19 cellular contexts compared by ENCODE assay signal in genomic region chr6:124996411-124996810, GRCh38. TPM values are rescaled to one million over a fixed set of nuclear protein-coding genes. Genes with fewer than 3 reads are reported as not detected.
A peak's percentile ranks its signal among the peaks of the same experiment; 100 is the strongest.
DNase-seq lines count a peak whose midpoint lies in the region; FAIRE-seq and TF ChIP-seq lines count a peak whose summit lies in the region.
"Had no signal": no experiment of that assay in that cellular context is flagged by ENCODE, and none has a peak within 500 bp of the region (broad histone marks: within the 10 kb centered on the region; RNA-seq: fewer than 3 reads in every experiment).

No MANE protein-coding gene starts in this region.

- H4K20me1 ChIP-seq in mammary epithelial cell (ENCODE audit: insufficient read depth, low read length) = no peaks in the 10 kb centered on the region

- H3K9me3 ChIP-seq in mammary epithelial cell (replicated peaks; ENCODE audit: insufficient read depth, low read length) (no peaks in the 10 kb centered on the region), breast epithelium (no peaks in the 10 kb centered on the region), kidney (ENCODE audit: control insufficient read depth in 1 of 2, low read length in 2 of 2) (no peaks in the 10 kb centered on the region)
- H3K9me3 ChIP-seq: Caco-2 had no signal

- H3K4me2 ChIP-seq in mammary epithelial cell (ENCODE audit: insufficient read depth, low read depth, low read length) = no peak overlapping the region

- no peaks in the 10 kb centered on the region for H3K27me3 ChIP-seq in mammary epithelial cell (ENCODE audit: insufficient read depth, low read length)
- no peaks in the 10 kb centered on the region for H3K27me3 ChIP-seq in breast epithelium

- CTCF ChIA-PET in mammary epithelial cell (lab: Charles Lee; ENCODE audit: low non-redundant PET) = no interaction called here

- H2AFZ ChIP-seq in mammary epithelial cell (ENCODE audit: low read depth, low read length) = no peak overlapping the region
- H2AFZ ChIP-seq: GM23248 had no signal

- H3K9ac ChIP-seq in mammary epithelial cell (ENCODE audit: insufficient read depth, low read length) = no peak overlapping the region
- H3K9ac ChIP-seq in kidney (ENCODE audit: low read length in 2 of 2) = no peak overlapping the region
- H3K9ac ChIP-seq: GM23248 had no signal

- peaks cover 2% of the 10 kb centered on the region; the same call in 1 of the 2 replicates for H3K27me3 Mint-ChIP-seq in HFFc6 (ENCODE audit: insufficient read depth)
- no peaks in the 10 kb centered on the region for H3K27me3 Mint-ChIP-seq in osteocyte (ENCODE audit: unreplicated experiment)
- H3K27me3 Mint-ChIP-seq: CD4-positive, alpha-beta T cell had no signal

- H3K4me3 Mint-ChIP-seq in HFFc6 = no peak overlapping the region
- H3K4me3 Mint-ChIP-seq in osteocyte (ENCODE audit: unreplicated experiment) = no peak overlapping the region
- H3K4me3 Mint-ChIP-seq: CD4-positive, alpha-beta T cell had no signal

- H3K27ac ChIP-seq in mammary epithelial cell (ENCODE audit: insufficient read depth, low read depth, low read length) (peak overlapping the region; percentile 44), breast epithelium (no peak overlapping the region), kidney (ENCODE audit: low read depth in 2 of 2, low read length in 2 of 2) (no peak overlapping the region)
- H3K27ac ChIP-seq: C4-2B had no signal

- TF ChIP-seq CTCF in mammary epithelial cell (conservative IDR thresholded peaks at IDR 0.05 in 1 of 2, IDR thresholded peaks at IDR 0.05 in 1 of 2; ENCODE audit: extremely low read depth in 1 of 2, insufficient read depth in 1 of 2, low read depth in 1 of 2, low read length in 2 of 2) = no peak
- TF ChIP-seq CTCF in breast epithelium (IDR thresholded peaks at IDR 0.05) = no peak
- TF ChIP-seq CTCF in HFFc6 (IDR thresholded peaks at IDR 0.05) = no peak
- TF ChIP-seq CTCF in kidney (IDR thresholded peaks at IDR 0.05; ENCODE audit: borderline replicate concordance, extremely low read depth, insufficient read depth) = no peak
- TF ChIP-seq CTCF in osteocyte (IDR thresholded peaks at IDR 0.05) = no peak

- H3K4me1 Mint-ChIP-seq in HFFc6 (ENCODE audit: low read depth) = peaks cover 36% of the 10 kb centered on the region
- H3K4me1 Mint-ChIP-seq in osteocyte (ENCODE audit: unreplicated experiment) = peaks cover 71% of the 10 kb centered on the region

- H3K4me1 ChIP-seq in mammary epithelial cell (ENCODE audit: insufficient read depth, low read length) (peaks cover 25% of the 10 kb centered on the region), breast epithelium (no peaks in the 10 kb centered on the region), kidney (ENCODE audit: control insufficient read depth in 1 of 2, insufficient read depth in 1 of 2, low read depth in 1 of 2, low read length in 2 of 2) (no peaks in the 10 kb centered on the region)
- H3K4me1 ChIP-seq: Caco-2 had no signal

- H3K27ac Mint-ChIP-seq in HFFc6 (peak overlapping the region; percentile 36; the same call in 1 of the 2 replicates), osteocyte (ENCODE audit: unreplicated experiment) (peak overlapping the region; percentile 87)
- H3K27ac Mint-ChIP-seq: CD4-positive, alpha-beta T cell had no signal

- peaks cover 10% of the 10 kb centered on the region for H3K36me3 ChIP-seq in mammary epithelial cell (ENCODE audit: insufficient read depth, low read length)
- H3K36me3 ChIP-seq in breast epithelium = peaks cover 3% of the 10 kb centered on the region
- no peaks in the 10 kb centered on the region for H3K36me3 ChIP-seq in kidney (ENCODE audit: control insufficient read depth in 1 of 2, insufficient read depth in 2 of 2, low read length in 2 of 2)

- no peaks in the 10 kb centered on the region for H3K9me3 Mint-ChIP-seq in HFFc6
- H3K9me3 Mint-ChIP-seq in osteocyte (ENCODE audit: unreplicated experiment) = no peaks in the 10 kb centered on the region
- H3K9me3 Mint-ChIP-seq: CD4-positive, alpha-beta T cell had no signal

- peaks cover 14% of the 10 kb centered on the region for H3K36me3 Mint-ChIP-seq in HFFc6 (ENCODE audit: low read depth)
- peaks cover 15% of the 10 kb centered on the region for H3K36me3 Mint-ChIP-seq in osteocyte (ENCODE audit: unreplicated experiment)

- intact Hi-C loops in mammary epithelial cell (cut with micrococcal nuclease) = no loop called here
- intact Hi-C loops in breast epithelium (cut with DNase I; ENCODE audit: low total_unique reads) = no loop called here
- intact Hi-C loops in kidney (cut with DNase I) = no loop called here

- BruUV-seq in mammary epithelial cell (replicated peaks; lab: Mats Ljungman, UMichigan) = no TSS peak

- H3K79me2 ChIP-seq in mammary epithelial cell (ENCODE audit: insufficient read depth, low read length) = peaks cover 85% of the 10 kb centered on the region

- TF ChIP-seq POLR2A in breast epithelium (IDR thresholded peaks at IDR 0.05) = no peak

- dilution Hi-C loops in mammary epithelial cell (cut with HindIII; ENCODE audit: low sequenced_read_pairs) = no loop called here

- in situ Hi-C loops in mammary epithelial cell (cut with MboI; ENCODE audit: low sequenced_read_pairs in 2 of 2) = no loop called here

- FAIRE-seq in kidney (lab: Jason Lieb, UNC) (peak; percentile 3), urothelium cell line (lab: Jason Lieb, UNC) (no peak)
- FAIRE-seq: D721Med, G401.6, GM12891, GM19239 had no signal

- H3K4me3 ChIP-seq in mammary epithelial cell (replicated peaks in 1 of 3; ENCODE audit: insufficient read depth in 1 of 3, low read depth in 2 of 3, low read length in 3 of 3) (no peak overlapping the region), breast epithelium (no peak overlapping the region), kidney (ENCODE audit: low read length in 2 of 2) (no peak overlapping the region)
- H3K4me3 ChIP-seq: GM23248 had no signal

- DNase-seq in mammary epithelial cell = no peak
- no peak for DNase-seq in breast epithelium (ENCODE audit: low spot score in 2 of 2)
- DNase-seq in HFFc6 = no peak
- no peak for DNase-seq in kidney
- DNase-seq in osteocyte (ENCODE audit: extremely low spot score, unreplicated experiment) = no peak
- DNase-seq in activated CD4-positive, alpha-beta T cell treated with anti-CD3 and anti-CD28 coated beads, Interleukin-2, amount 50 U/mL, for 1 hour = no peak
- no peak for DNase-seq in urothelium cell line (ENCODE audit: low spot score)
- DNase-seq in activated naive CD4-positive, alpha-beta T cell treated with Interleukin-2 at 50 U/mL for 16 hours = no peak
- DNase-seq: 8988T; ACHN; Caco-2; CD4-positive, alpha-beta T cell; HCEC 1CT had no signal

RNA-seq across cellular contexts. Expression of gene RNF217, which starts 34.2 kb away (rescaled TPM):
- total RNA-seq in mammary epithelial cell (100 to 1,000 TPM in 1 of 2 donors, 10 to 100 TPM in 1; 53.9 to 103 TPM), breast epithelium (10 to 100 TPM; 40.1 to 43.3 (median 41.0) TPM), kidney (18.7 TPM), osteocyte (55.2 and 75.7 TPM in 2 replicates)
- polyA plus RNA-seq in mammary epithelial cell (25.5 TPM), kidney (ENCODE audit: insufficient read depth, low read depth, low replicate concordance) (3.1 TPM)
- 54.8 TPM for polyA minus RNA-seq in mammary epithelial cell
- 10 to 100 TPM; 10.9 to 19.4 (median 14.7) TPM for total RNA-seq in HFFc6 (2021; fragmentation: NEBNext Ultra II Directional; extraction: Animal tissue kit (Norgen Biotek cat#: 25700))
